10 cellular contexts compared by ENCODE assay signal in the genomic region with DNA sequence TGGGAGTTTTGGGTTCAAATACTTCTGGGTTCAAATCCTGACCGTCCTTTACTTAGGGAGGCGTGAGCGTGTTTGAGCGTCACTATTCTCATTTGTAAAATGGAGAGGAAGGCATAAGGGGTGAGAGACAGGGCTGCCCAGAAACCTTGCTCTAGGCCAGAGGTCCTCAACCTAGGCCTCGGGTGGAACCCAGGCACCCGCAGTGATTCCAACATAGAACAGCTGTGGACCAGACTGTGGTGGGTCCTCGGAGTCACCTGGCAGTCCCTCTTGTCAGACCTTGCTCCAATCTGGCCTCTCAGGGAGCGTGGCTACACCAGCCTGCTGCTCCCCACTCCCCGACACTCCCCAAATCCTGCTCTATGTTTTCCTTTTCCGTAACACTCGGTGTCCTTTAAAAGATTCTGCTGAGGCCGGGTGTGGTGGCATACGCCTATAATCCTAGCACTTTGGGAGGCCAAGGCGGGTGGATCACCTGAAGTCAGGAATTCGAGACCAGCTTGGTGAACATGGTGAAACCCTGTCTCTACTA.
DNase-seq lines count a peak whose midpoint lies in the region; ATAC-seq, FAIRE-seq and TF ChIP-seq lines count a peak whose summit lies in the region.
"Had no signal": no experiment of that assay in that cellular context is flagged by ENCODE, and none has a peak within 500 bp of the region (broad histone marks: within the 10 kb centered on the region; RNA-seq: fewer than 3 reads in every experiment).

No MANE protein-coding gene starts in this region.

- H3K4me3 ChIP-seq in HepG2 (replicated peaks in 1 of 3; ENCODE audit: insufficient read depth in 1 of 3, low read depth in 2 of 3, low read length in 3 of 3) = no peak overlapping the region
- H3K4me3 ChIP-seq in right lobe of liver = no peak overlapping the region
- no peak overlapping the region for H3K4me3 ChIP-seq in H1 (ENCODE audit: extremely low read depth in 1 of 4, insufficient read depth in 2 of 4, low read depth in 3 of 4, low read length in 4 of 4)
- H3K4me3 ChIP-seq: HAP-1 had no signal

- CTCF ChIA-PET in HepG2 (lab: Yijun Ruan, JAX; ENCODE audit: low intra/inter-chr PET ratio, low total read pairs) = interaction anchor here (0.6 to 2.2 kb wide), 3 partner anchors 460 to 649 kb away, joined by 3 to 14 read pairs (median 13); no protein-coding TSS in a partner anchor
- CTCF ChIA-PET in H1 (lab: Charles Lee; ENCODE audit: partially characterized antibody) = interaction anchor here (0.6 to 1.1 kb wide), 6 partner anchors 19 to 644 kb away, joined by 3 to 5 read pairs (median 3); no protein-coding TSS in a partner anchor

- no peak for TF ChIP-seq POLR2A in HepG2 (IDR thresholded peaks at IDR 0.05; ENCODE audit: insufficient read depth in 1 of 2, low read depth in 2 of 2, low read length in 2 of 2)
- TF ChIP-seq POLR2A in right lobe of liver (IDR thresholded peaks at IDR 0.05) = no peak
- TF ChIP-seq POLR2A in H1 (IDR thresholded peaks at IDR 0.05; ENCODE audit: control extremely low read depth in 1 of 2, low read depth in 2 of 2, low read length in 2 of 2) = no peak

- H2BK15ac ChIP-seq in H1 (ENCODE audit: low read length) = no peak overlapping the region

- H3K14ac ChIP-seq in H1 (ENCODE audit: insufficient read length) = no peak overlapping the region

- H2BK5ac ChIP-seq in H1 (ENCODE audit: low read depth, low read length) = no peak overlapping the region

- H3K79me1 ChIP-seq in H1 (ENCODE audit: low read depth, low read length) = no peaks in the 10 kb centered on the region

- DNase-seq in HepG2 (ENCODE audit: low spot score) (no peak), right lobe of liver (no peak), H1 (ENCODE audit: low read depth in 1 of 2, low spot score in 2 of 2) (no peak), sciatic nerve (ENCODE audit: low spot score) (peak; percentile 40), D721Med (ENCODE audit: insufficient read length, low spot score) (no peak), pons (ENCODE audit: low spot score) (no peak), UCSD-AML1 (lab: John Stamatoyannopoulos, UW; ENCODE audit: unreplicated experiment) (no peak)

- no peak overlapping the region for H3K23ac ChIP-seq in H1 (ENCODE audit: insufficient read length)

- H4K91ac ChIP-seq in H1 (replicated peaks; ENCODE audit: insufficient read length, low read length) = no peak overlapping the region

- no peak overlapping the region for H2AFZ ChIP-seq in HepG2 (ENCODE audit: low read length)
- no peak overlapping the region for H2AFZ ChIP-seq in H1 (ENCODE audit: low read length)

- H3K4me1 ChIP-seq in HepG2 (ENCODE audit: insufficient read depth, low read length) (0 out of 2 replicates have a peak, but pooled peaks cover 5% of the 10 kb centered on the region), right lobe of liver (no peaks in the 10 kb centered on the region), H1 (replicated peaks in 1 of 4; ENCODE audit: control insufficient read depth in 3 of 4, insufficient read depth in 4 of 4, low read length in 3 of 4) (peaks cover 0 to 2% (median 0%) of the 10 kb centered on the region in 4 experiments; a peak in 1 of 7 replicates)

- ATAC-seq in HepG2 = peak; percentile 24; the same call in 2 of the 3 replicates
- ATAC-seq in right lobe of liver = no peak
- no peak for ATAC-seq in sciatic nerve

- no peaks in the 10 kb centered on the region for H3K23me2 ChIP-seq in H1 (ENCODE audit: low read depth, low read length)

- no TSS peak for BruUV-seq in HepG2 (replicated peaks; lab: Mats Ljungman, UMichigan)

- 54% methylated on average over 15 of the region's 15 CpGs for WGBS in HepG2 (ENCODE audit: low lambda C conversion rate)
- 89% methylated on average over 9 of the region's 15 CpGs for WGBS in right lobe of liver (ENCODE audit: insufficient coverage, low coverage, low lambda C conversion rate, missing lambda C conversion rate)
- 90% methylated on average over 15 of the region's 15 CpGs; no CpG with 5 or more reads in 1 of the 2 experiments for WGBS in H1 (ENCODE audit: extremely low coverage in 1 of 2, insufficient coverage in 1 of 2, insufficient read length in 1 of 2, insufficient replicate concordance in 2 of 2, low coverage in 1 of 2, low lambda C conversion rate in 2 of 2, missing lambda C conversion rate in 1 of 2), 2 experiments

- H3K4me2 ChIP-seq in HepG2 (ENCODE audit: low read depth, low read length) = no peak overlapping the region
- H3K4me2 ChIP-seq in H1 (ENCODE audit: insufficient read depth in 1 of 2, low read depth in 2 of 2, low read length in 2 of 2) = no peak overlapping the region

- H2BK120ac ChIP-seq in H1 (replicated peaks; ENCODE audit: low read depth, low read length) = no peak overlapping the region

- FAIRE-seq in HepG2 (lab: Jason Lieb, UNC) (no peak), H1 (lab: Jason Lieb, UNC) (no peak), D721Med (lab: Jason Lieb, UNC) (no peak)
- FAIRE-seq: G401.6 had no signal

- no peaks in the 10 kb centered on the region for H3K36me3 ChIP-seq in HepG2 (replicated peaks in 1 of 2; ENCODE audit: control insufficient read depth in 1 of 2, insufficient read depth in 2 of 2, low read length in 2 of 2)
- H3K36me3 ChIP-seq in right lobe of liver = no peaks in the 10 kb centered on the region
- H3K36me3 ChIP-seq in H1 (ENCODE audit: control insufficient read depth in 2 of 4, insufficient read depth in 4 of 4, low read length in 3 of 4) = no peaks in the 10 kb centered on the region
- H3K36me3 ChIP-seq: HAP-1 had no signal

- no peak overlapping the region for H4K5ac ChIP-seq in H1 (ENCODE audit: insufficient read length, low read depth, low read length)

- H3K9me3 ChIP-seq in HepG2 (ENCODE audit: low read length) (no peaks in the 10 kb centered on the region), right lobe of liver (no peaks in the 10 kb centered on the region), H1 (ENCODE audit: insufficient read depth in 2 of 2, low read depth in 1 of 2, low read length in 1 of 2) (no peaks in the 10 kb centered on the region)
- H3K9me3 ChIP-seq: HAP-1 had no signal

- H2BK20ac ChIP-seq in H1 (ENCODE audit: low read length) = no peak overlapping the region

- TF ChIP-seq RAD21 in HepG2 (CRISPR knock-in tag; IDR thresholded peaks at IDR 0.05) (no peak), H1 (IDR thresholded peaks at IDR 0.05 in 1 of 2, conservative IDR thresholded peaks at IDR 0.05 in 1 of 2; ENCODE audit: low read depth in 2 of 2, low read length in 2 of 2) (no peak)

- TF ChIP-seq EP300 in HepG2 (IDR thresholded peaks at IDR 0.05; ENCODE audit: low read depth in 2 of 2, low read length in 2 of 2) = no peak
- no peak for TF ChIP-seq EP300 in HepG2 (CRISPR knock-in tag; IDR thresholded peaks at IDR 0.05; ENCODE audit: borderline replicate concordance)
- TF ChIP-seq EP300 in H1 (IDR thresholded peaks at IDR 0.05; ENCODE audit: borderline replicate concordance in 1 of 2, low read depth in 2 of 2, low read length in 2 of 2) = no peak

- POLR2A ChIA-PET in HepG2 (lab: Yijun Ruan, JAX) = no interaction called here
- POLR2A ChIA-PET in H1 (lab: Charles Lee; ENCODE audit: partially characterized antibody) = no interaction called here

- H2AK5ac ChIP-seq in H1 (ENCODE audit: low read depth, low read length) = no peak overlapping the region

- TF ChIP-seq CTCF in HepG2 (CRISPR knock-in tag; IDR thresholded peaks at IDR 0.05) (no peak), right lobe of liver (IDR thresholded peaks at IDR 0.05) (no peak), H1 (IDR thresholded peaks at IDR 0.05; ENCODE audit: control extremely low read depth in 1 of 3, insufficient read depth in 1 of 3, low read depth in 1 of 3, low read length in 3 of 3) (no peak), D721Med (IDR thresholded peaks at IDR 0.05; ENCODE audit: insufficient read depth, missing control alignments) (no peak)

- no peak overlapping the region for H3K18ac ChIP-seq in H1 (ENCODE audit: extremely low read depth, low read length)

- H3K27me3 ChIP-seq in HepG2 (ENCODE audit: control insufficient read depth in 1 of 2, insufficient read depth in 2 of 2, low read length in 2 of 2) (peaks cover 2 to 15% of the 10 kb centered on the region in 2 experiments; a peak in 3 of 5 replicates), right lobe of liver (no peaks in the 10 kb centered on the region), H1 (replicated peaks in 1 of 4; ENCODE audit: control insufficient read depth in 3 of 4, extremely low read depth in 1 of 4, insufficient read depth in 3 of 4, low read length in 3 of 4) (no peaks in the 10 kb centered on the region)

- in situ Hi-C loops in HepG2 (cut with HindIII; ENCODE audit: extremely low pct_ligation_motif_present, low pct_unique_long_range_greater_than_20kb) = loop anchor here (5.0 to 10.0 kb wide), 2 partner anchors 335 to 647 kb away; no protein-coding TSS in a partner anchor

- H2BK12ac ChIP-seq in H1 (ENCODE audit: low read depth, low read length) = 0 out of 2 replicates have a peak overlapping the region, but pooled peaks have one; percentile 60

- no peak overlapping the region for H3K4ac ChIP-seq in H1 (replicated peaks; ENCODE audit: insufficient read length, low read depth, low read length)

- H3K56ac ChIP-seq in H1 (replicated peaks; ENCODE audit: insufficient read length, low read depth, low read length) = no peak overlapping the region

- no peak overlapping the region for H3K9ac ChIP-seq in HepG2 (ENCODE audit: insufficient read depth, low read depth, low read length)
- no peak overlapping the region for H3K9ac ChIP-seq in H1 (replicated peaks in 1 of 4; ENCODE audit: extremely low read depth in 1 of 4, low read depth in 3 of 4, low read length in 3 of 4)

- H3K79me2 ChIP-seq in HepG2 (ENCODE audit: insufficient read depth, low read length) = no peaks in the 10 kb centered on the region
- no peaks in the 10 kb centered on the region for H3K79me2 ChIP-seq in H1 (ENCODE audit: control insufficient read depth in 1 of 2, insufficient read depth in 2 of 2, low read length in 2 of 2)

- no peak overlapping the region for H4K8ac ChIP-seq in H1 (ENCODE audit: extremely low read depth, insufficient read depth, low read length)

- H4K20me1 ChIP-seq in HepG2 (ENCODE audit: insufficient read depth, low read length) (no peaks in the 10 kb centered on the region), H1 (replicated peaks in 1 of 2; ENCODE audit: control insufficient read depth in 1 of 2, insufficient read depth in 2 of 2, low read length in 2 of 2) (no peaks in the 10 kb centered on the region)

- intact Hi-C loops in HepG2 (cut with micrococcal nuclease; ENCODE audit: unreplicated experiment) = loop anchor here (1.0 to 5.0 kb wide), 2 partner anchors 327 to 648 kb away; no protein-coding TSS in a partner anchor
- intact Hi-C loops in right lobe of liver (cut with DNase I) = loop anchor here in 1 of 2 donors (5.0 kb wide), 1 partner anchor 647 kb away; no protein-coding TSS in a partner anchor
- intact Hi-C loops in sciatic nerve (cut with DNase I) = loop anchor here (1.0 kb wide), 1 partner anchor 645 kb away; no protein-coding TSS in a partner anchor

- H3K27ac ChIP-seq in HepG2 (ENCODE audit: extremely low read length, insufficient read depth, low read length) = no peak overlapping the region
- H3K27ac ChIP-seq in right lobe of liver = no peak overlapping the region
- no peak overlapping the region for H3K27ac ChIP-seq in H1 (ENCODE audit: low read depth, low read length)
- H3K27ac ChIP-seq: HL-60 had no signal

TF ChIP-seq in HepG2, 621 proteins besides CTCF, POLR2A, EP300 and RAD21 (continues in another document):
- TF ChIP-seq ZNF678 (CRISPR knock-in tag; IDR thresholded peaks at IDR 0.05) = no peak

TF ChIP-seq in H1, 55 proteins besides CTCF, POLR2A, EP300 and RAD21 (continues in another document):
- no peak for TF ChIP-seq SP1 (IDR thresholded peaks at IDR 0.05; ENCODE audit: low read depth, low read length)
